In the genomic region with DNA sequence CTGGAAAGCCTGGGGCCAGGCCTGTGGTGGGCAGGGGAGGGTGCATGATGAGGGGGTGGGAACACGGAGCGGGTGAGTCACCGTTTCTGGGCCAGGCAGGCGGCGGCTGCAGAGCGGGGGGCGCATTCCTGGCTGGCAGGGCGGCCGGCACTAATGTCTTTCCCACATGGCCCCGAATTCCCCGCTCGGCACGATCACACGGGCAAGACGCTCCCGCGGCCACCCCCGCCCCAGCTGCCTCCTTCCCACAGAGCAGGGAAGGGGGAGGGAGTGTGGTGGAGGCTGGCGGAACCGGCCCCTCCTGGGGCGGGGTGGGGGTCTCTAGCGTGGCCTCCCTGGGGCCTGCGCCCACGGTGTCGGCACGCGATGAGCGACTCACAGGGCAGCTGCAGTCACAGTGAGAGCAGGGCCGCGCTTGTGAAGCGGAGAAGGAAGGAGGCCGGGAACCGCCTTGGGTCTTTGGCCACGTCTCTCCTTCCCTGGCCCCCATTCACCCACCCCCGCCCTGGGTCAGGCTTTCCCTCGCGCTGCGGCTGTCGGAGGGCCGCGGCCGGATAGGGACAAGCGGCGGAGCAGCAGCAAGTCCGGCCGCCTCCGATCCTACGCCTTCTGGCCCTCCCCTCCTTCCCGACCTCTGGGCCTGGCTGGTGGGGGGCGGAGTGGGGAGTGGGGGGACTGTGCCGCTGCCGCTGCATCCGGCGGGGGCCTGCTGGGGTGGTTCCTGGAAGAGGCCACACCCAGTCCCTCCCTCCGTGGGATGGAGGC, we compare ENCODE assay signal across 1 cellular context.
TF ChIP-seq lines count a peak whose summit lies in the region.

No MANE protein-coding gene starts in this region.

TF ChIP-seq in HepG2, 621 proteins besides CTCF, POLR2A, EP300 and RAD21 (continued from another document and continues in another):
- TF ChIP-seq, protein P1, sequence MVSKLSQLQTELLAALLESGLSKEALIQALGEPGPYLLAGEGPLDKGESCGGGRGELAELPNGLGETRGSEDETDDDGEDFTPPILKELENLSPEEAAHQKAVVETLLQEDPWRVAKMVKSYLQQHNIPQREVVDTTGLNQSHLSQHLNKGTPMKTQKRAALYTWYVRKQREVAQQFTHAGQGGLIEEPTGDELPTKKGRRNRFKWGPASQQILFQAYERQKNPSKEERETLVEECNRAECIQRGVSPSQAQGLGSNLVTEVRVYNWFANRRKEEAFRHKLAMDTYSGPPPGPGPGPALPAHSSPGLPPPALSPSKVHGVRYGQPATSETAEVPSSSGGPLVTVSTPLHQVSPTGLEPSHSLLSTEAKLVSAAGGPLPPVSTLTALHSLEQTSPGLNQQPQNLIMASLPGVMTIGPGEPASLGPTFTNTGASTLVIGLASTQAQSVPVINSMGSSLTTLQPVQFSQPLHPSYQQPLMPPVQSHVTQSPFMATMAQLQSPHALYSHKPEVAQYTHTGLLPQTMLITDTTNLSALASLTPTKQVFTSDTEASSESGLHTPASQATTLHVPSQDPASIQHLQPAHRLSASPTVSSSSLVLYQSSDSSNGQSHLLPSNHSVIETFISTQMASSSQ (IDR thresholded peaks at IDR 0.05; ENCODE audit: low read depth) = no peak
- TF ChIP-seq, protein P1 (CRISPR knock-in tag; IDR thresholded peaks at IDR 0.05; ENCODE audit: borderline replicate concordance) = no peak; the same call in 1 of the 2 replicates
- TF ChIP-seq, protein P2, sequence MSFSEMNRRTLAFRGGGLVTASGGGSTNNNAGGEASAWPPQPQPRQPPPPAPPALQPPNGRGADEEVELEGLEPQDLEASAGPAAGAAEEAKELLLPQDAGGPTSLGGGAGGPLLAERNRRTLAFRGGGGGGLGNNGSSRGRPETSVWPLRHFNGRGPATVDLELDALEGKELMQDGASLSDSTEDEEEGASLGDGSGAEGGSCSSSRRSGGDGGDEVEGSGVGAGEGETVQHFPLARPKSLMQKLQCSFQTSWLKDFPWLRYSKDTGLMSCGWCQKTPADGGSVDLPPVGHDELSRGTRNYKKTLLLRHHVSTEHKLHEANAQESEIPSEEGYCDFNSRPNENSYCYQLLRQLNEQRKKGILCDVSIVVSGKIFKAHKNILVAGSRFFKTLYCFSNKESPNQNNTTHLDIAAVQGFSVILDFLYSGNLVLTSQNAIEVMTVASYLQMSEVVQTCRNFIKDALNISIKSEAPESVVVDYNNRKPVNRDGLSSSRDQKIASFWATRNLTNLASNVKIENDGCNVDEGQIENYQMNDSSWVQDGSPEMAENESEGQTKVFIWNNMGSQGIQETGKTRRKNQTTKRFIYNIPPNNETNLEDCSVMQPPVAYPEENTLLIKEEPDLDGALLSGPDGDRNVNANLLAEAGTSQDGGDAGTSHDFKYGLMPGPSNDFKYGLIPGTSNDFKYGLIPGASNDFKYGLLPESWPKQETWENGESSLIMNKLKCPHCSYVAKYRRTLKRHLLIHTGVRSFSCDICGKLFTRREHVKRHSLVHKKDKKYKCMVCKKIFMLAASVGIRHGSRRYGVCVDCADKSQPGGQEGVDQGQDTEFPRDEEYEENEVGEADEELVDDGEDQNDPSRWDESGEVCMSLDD (CRISPR knock-in tag; IDR thresholded peaks at IDR 0.05; ENCODE audit: borderline replicate concordance) = no peak; the same call in 1 of the 2 replicates
- TF ChIP-seq ZNF251 (CRISPR knock-in tag; IDR thresholded peaks at IDR 0.05) (no peak), MBD4 (IDR thresholded peaks at IDR 0.05; ENCODE audit: borderline replicate concordance, low read length) (no peak), SAFB2 (CRISPR knock-in tag; IDR thresholded peaks at IDR 0.05; ENCODE audit: borderline replicate concordance, low read depth) (no peak), FOXK1 (CRISPR knock-in tag; IDR thresholded peaks at IDR 0.05; ENCODE audit: borderline replicate concordance, low read depth) (0 out of 2 replicates have a peak, but pooled peaks have one; percentile 23), YEATS4 (CRISPR knock-in tag; IDR thresholded peaks at IDR 0.05; ENCODE audit: borderline replicate concordance) (peak; percentile 48; the same call in 1 of the 2 replicates), EED (CRISPR knock-in tag; IDR thresholded peaks at IDR 0.05) (peak; percentile 79), GABPB1 (CRISPR knock-in tag; IDR thresholded peaks at IDR 0.05) (peak; percentile 66; the same call in 1 of the 2 replicates), KDM5B (CRISPR knock-in tag; IDR thresholded peaks at IDR 0.05; ENCODE audit: borderline replicate concordance) (peak; percentile 83; the same call in 1 of the 2 replicates), MIXL1 (CRISPR knock-in tag; IDR thresholded peaks at IDR 0.05) (no peak), ETV5 (CRISPR knock-in tag; IDR thresholded peaks at IDR 0.05; ENCODE audit: borderline replicate concordance) (peak; percentile 75), ZFP82 (CRISPR knock-in tag; IDR thresholded peaks at IDR 0.05; ENCODE audit: borderline replicate concordance) (no peak), RFX3 (CRISPR knock-in tag; IDR thresholded peaks at IDR 0.05) (no peak), NCOR1 (IDR thresholded peaks at IDR 0.05; ENCODE audit: borderline replicate concordance, low read length) (no peak), ZNF510 (CRISPR knock-in tag; IDR thresholded peaks at IDR 0.05; ENCODE audit: low read depth) (0 out of 2 replicates have a peak, but pooled peaks have one; percentile 62)
- TF ChIP-seq, protein P3, sequence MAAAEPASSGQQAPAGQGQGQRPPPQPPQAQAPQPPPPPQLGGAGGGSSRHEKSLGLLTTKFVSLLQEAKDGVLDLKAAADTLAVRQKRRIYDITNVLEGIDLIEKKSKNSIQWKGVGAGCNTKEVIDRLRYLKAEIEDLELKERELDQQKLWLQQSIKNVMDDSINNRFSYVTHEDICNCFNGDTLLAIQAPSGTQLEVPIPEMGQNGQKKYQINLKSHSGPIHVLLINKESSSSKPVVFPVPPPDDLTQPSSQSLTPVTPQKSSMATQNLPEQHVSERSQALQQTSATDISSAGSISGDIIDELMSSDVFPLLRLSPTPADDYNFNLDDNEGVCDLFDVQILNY (CRISPR knock-in tag; conservative IDR thresholded peaks at IDR 0.05) = no peak
- TF ChIP-seq, protein P4, sequence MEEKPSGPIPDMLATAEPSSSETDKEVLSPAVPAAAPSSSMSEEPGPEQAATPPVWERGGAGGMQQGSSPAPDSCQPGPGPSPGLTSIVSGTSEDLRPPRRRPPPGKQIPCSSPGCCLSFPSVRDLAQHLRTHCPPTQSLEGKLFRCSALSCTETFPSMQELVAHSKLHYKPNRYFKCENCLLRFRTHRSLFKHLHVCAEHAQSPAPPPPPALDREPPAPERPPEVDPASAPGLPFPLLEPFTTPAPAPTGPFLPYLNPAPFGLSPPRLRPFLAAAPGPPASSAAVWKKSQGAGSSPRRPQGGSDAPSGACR (CRISPR knock-in tag; IDR thresholded peaks at IDR 0.05) = no peak
- TF ChIP-seq, protein P5, sequence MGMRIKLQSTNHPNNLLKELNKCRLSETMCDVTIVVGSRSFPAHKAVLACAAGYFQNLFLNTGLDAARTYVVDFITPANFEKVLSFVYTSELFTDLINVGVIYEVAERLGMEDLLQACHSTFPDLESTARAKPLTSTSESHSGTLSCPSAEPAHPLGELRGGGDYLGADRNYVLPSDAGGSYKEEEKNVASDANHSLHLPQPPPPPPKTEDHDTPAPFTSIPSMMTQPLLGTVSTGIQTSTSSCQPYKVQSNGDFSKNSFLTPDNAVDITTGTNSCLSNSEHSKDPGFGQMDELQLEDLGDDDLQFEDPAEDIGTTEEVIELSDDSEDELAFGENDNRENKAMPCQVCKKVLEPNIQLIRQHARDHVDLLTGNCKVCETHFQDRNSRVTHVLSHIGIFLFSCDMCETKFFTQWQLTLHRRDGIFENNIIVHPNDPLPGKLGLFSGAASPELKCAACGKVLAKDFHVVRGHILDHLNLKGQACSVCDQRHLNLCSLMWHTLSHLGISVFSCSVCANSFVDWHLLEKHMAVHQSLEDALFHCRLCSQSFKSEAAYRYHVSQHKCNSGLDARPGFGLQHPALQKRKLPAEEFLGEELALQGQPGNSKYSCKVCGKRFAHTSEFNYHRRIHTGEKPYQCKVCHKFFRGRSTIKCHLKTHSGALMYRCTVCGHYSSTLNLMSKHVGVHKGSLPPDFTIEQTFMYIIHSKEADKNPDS (CRISPR knock-in tag; IDR thresholded peaks at IDR 0.05) = no peak
- TF ChIP-seq, protein P6, sequence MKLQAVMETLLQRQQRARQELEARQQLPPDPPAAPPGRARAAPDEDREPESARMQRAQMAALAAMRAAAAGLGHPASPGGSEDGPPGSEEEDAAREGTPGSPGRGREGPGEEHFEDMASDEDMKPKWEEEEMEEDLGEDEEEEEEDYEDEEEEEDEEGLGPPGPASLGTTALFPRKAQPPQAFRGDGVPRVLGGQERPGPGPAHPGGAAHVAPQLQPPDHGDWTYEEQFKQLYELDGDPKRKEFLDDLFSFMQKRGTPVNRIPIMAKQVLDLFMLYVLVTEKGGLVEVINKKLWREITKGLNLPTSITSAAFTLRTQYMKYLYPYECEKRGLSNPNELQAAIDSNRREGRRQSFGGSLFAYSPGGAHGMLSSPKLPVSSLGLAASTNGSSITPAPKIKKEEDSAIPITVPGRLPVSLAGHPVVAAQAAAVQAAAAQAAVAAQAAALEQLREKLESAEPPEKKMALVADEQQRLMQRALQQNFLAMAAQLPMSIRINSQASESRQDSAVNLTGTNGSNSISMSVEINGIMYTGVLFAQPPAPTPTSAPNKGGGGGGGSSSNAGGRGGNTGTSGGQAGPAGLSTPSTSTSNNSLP (IDR thresholded peaks at IDR 0.05; ENCODE audit: low read depth, low read length) = no peak
- TF ChIP-seq, protein P7, sequence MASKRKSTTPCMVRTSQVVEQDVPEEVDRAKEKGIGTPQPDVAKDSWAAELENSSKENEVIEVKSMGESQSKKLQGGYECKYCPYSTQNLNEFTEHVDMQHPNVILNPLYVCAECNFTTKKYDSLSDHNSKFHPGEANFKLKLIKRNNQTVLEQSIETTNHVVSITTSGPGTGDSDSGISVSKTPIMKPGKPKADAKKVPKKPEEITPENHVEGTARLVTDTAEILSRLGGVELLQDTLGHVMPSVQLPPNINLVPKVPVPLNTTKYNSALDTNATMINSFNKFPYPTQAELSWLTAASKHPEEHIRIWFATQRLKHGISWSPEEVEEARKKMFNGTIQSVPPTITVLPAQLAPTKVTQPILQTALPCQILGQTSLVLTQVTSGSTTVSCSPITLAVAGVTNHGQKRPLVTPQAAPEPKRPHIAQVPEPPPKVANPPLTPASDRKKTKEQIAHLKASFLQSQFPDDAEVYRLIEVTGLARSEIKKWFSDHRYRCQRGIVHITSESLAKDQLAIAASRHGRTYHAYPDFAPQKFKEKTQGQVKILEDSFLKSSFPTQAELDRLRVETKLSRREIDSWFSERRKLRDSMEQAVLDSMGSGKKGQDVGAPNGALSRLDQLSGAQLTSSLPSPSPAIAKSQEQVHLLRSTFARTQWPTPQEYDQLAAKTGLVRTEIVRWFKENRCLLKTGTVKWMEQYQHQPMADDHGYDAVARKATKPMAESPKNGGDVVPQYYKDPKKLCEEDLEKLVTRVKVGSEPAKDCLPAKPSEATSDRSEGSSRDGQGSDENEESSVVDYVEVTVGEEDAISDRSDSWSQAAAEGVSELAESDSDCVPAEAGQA (IDR thresholded peaks at IDR 0.05; ENCODE audit: low read depth) = no peak
- TF ChIP-seq, protein P7 (CRISPR knock-in tag; IDR thresholded peaks at IDR 0.05; ENCODE audit: borderline replicate concordance) = no peak
- TF ChIP-seq, protein P8, sequence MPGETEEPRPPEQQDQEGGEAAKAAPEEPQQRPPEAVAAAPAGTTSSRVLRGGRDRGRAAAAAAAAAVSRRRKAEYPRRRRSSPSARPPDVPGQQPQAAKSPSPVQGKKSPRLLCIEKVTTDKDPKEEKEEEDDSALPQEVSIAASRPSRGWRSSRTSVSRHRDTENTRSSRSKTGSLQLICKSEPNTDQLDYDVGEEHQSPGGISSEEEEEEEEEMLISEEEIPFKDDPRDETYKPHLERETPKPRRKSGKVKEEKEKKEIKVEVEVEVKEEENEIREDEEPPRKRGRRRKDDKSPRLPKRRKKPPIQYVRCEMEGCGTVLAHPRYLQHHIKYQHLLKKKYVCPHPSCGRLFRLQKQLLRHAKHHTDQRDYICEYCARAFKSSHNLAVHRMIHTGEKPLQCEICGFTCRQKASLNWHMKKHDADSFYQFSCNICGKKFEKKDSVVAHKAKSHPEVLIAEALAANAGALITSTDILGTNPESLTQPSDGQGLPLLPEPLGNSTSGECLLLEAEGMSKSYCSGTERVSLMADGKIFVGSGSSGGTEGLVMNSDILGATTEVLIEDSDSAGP (CRISPR knock-in tag; IDR thresholded peaks at IDR 0.05; ENCODE audit: borderline replicate concordance) = peak; percentile 44; the same call in 1 of the 2 replicates
